8 cellular contexts compared by ENCODE assay signal in genomic region chr5:140042551-140043507, GRCh38. TPM values are rescaled to one million over a fixed set of nuclear protein-coding genes. Genes with fewer than 3 reads are reported as not detected.
DNase-seq lines count a peak whose midpoint lies in the region; ATAC-seq, FAIRE-seq and TF ChIP-seq lines count a peak whose summit lies in the region.

Gene NRG2, minus strand, starts transcription at chr5:140043299.

- peak within 1 kb of the TSS; percentile 77 for H3K4me3 Mint-ChIP-seq in stimulated activated memory B cell treated with anti-CD40 and anti-IgM and Interleukin-4, amounts not matched to agents 10 μg/mL and 1 μg/mL and 100 μg/mL, for 72 hours

- no peak for FAIRE-seq in GM18507 (lab: Jason Lieb, UNC)

- peaks cover 74% of the 10 kb centered on the region for H3K27me3 Mint-ChIP-seq in stimulated activated memory B cell treated with anti-CD40 and anti-IgM and Interleukin-4, amounts not matched to agents 10 μg/mL and 1 μg/mL and 100 μg/mL, for 72 hours

- no peak within 1 kb of the TSS for H3K27ac Mint-ChIP-seq in stimulated activated memory B cell treated with anti-CD40 and anti-IgM and Interleukin-4, amounts not matched to agents 10 μg/mL and 1 μg/mL and 100 μg/mL, for 72 hours

- H3K4me1 Mint-ChIP-seq in stimulated activated memory B cell treated with anti-CD40 and anti-IgM and Interleukin-4, amounts not matched to agents 10 μg/mL and 1 μg/mL and 100 μg/mL, for 72 hours, result peaks cover 44% of the 10 kb centered on the region

- peak; percentile 43 for ATAC-seq in HG03039 (IDR thresholded peaks at IDR 0.05; ENCODE audit: unreplicated experiment)
- ATAC-seq in stimulated activated memory B cell treated with anti-CD40 and anti-IgM and Interleukin-4, amounts not matched to agents 10 μg/mL and 1 μg/mL and 100 μg/mL, for 72 hours, result peak; percentile 75

- H3K4me3 ChIP-seq in epithelial cell of esophagus (ENCODE audit: low read length), result peak within 1 kb of the TSS; percentile 28

- no peak for TF ChIP-seq CTCF in epithelial cell of esophagus (IDR thresholded peaks at IDR 0.05; ENCODE audit: insufficient read depth, low read depth, low read length, missing control alignments)

- DNase-seq in A172 (ENCODE audit: low spot score), result peak; percentile 72
- DNase-seq in GM18507 (ENCODE audit: extremely low spot score, insufficient read length, low read depth), result peak; percentile 60
- peak; percentile 50 for DNase-seq in NCI-H524 treated with DMSO at 0.1 percent for 48 hours (lab: John Stamatoyannopoulos, UW)
- DNase-seq in activated CD8-positive, alpha-beta memory T cell treated with anti-CD3 and anti-CD28 coated beads, Interleukin-2, amount 50 U/mL, for 48 hours, result peak; percentile 69
- peak; percentile 25 for DNase-seq in epithelial cell of esophagus (ENCODE audit: low read depth)
- DNase-seq in midbrain (lab: John Stamatoyannopoulos, UW), result peak; percentile 79

- H3K36me3 Mint-ChIP-seq in stimulated activated memory B cell treated with anti-CD40 and anti-IgM and Interleukin-4, amounts not matched to agents 10 μg/mL and 1 μg/mL and 100 μg/mL, for 72 hours, result no peaks in the 10 kb centered on the region

- no peaks in the 10 kb centered on the region for H3K9me3 Mint-ChIP-seq in stimulated activated memory B cell treated with anti-CD40 and anti-IgM and Interleukin-4, amounts not matched to agents 10 μg/mL and 1 μg/mL and 100 μg/mL, for 72 hours

RNA-seq across cellular contexts. Expression of gene NRG2, which starts in this region (rescaled TPM):
- 2.5 and 3.5 TPM in 2 replicates for total RNA-seq in A172 (2014; rRNA removed; shearing (Covaris generic))

Comparison
In these comparisons a context has a peak if more than half of its experiments do, and no peak if none do; other contexts are left out.
1. Peak in every context shown above with its lines: DNase-seq, ATAC-seq and H3K4me3 ChIP-seq.
2. DNase-seq: peak in every context shown above with its lines; median percentile 79 in midbrain; 72 in A172; 69 in activated CD8-positive, alpha-beta memory T cell treated with anti-CD3 and anti-CD28 coated beads, Interleukin-2, amount 50 U/mL, for 48 hours; 60 in GM18507; 50 in NCI-H524 treated with DMSO at 0.1 percent for 48 hours; 25 in epithelial cell of esophagus.